7 cellular contexts compared by ENCODE assay signal in genomic region chr12:8687846-8688601, GRCh38. TPM values are rescaled to one million over a fixed set of nuclear protein-coding genes. Genes with fewer than 3 reads are reported as not detected.
DNase-seq lines count a peak whose midpoint lies in the region; ATAC-seq and TF ChIP-seq lines count a peak whose summit lies in the region.

No MANE protein-coding gene starts in this region.

- H3K9me3 ChIP-seq in left lung (no peaks in the 10 kb centered on the region), uterus (no peaks in the 10 kb centered on the region)

- DNase-seq in H7 (peak; percentile 69), NCI-H446 (lab: John Stamatoyannopoulos, UW) (peak; percentile 61 to 80), cardiac fibroblast (ENCODE audit: low read depth in 2 of 2) (peak; percentile 82 to 95), left lung (peak in 1 of 2 donors; percentile 61), uterus (peak; percentile 56 to 87), HT-29 (ENCODE audit: low spot score) (no peak)

- H3K4me3 ChIP-seq in H7 (ENCODE audit: insufficient read depth, low read depth, low read length) (no peak overlapping the region), cardiac fibroblast (replicated peaks in 1 of 2; ENCODE audit: low read depth in 2 of 2, low read length in 2 of 2) (no peak overlapping the region), left lung (no peak overlapping the region), uterus (no peak overlapping the region)

- TF ChIP-seq CTCF in cardiac fibroblast (IDR thresholded peaks at IDR 0.05; ENCODE audit: low read depth, low read length) (no peak), left lung (IDR thresholded peaks at IDR 0.05) (no peak), uterus (IDR thresholded peaks at IDR 0.05) (no peak)

- no peaks in the 10 kb centered on the region for H3K36me3 ChIP-seq in H7 (replicated peaks; ENCODE audit: control insufficient read depth, insufficient read depth, low read length)
- no peaks in the 10 kb centered on the region for H3K36me3 ChIP-seq in left lung
- H3K36me3 ChIP-seq in uterus, result no peaks in the 10 kb centered on the region

- peak; percentile 20 to 39 for TF ChIP-seq POLR2A in uterus (IDR thresholded peaks at IDR 0.05)

- no peaks in the 10 kb centered on the region for H3K27me3 ChIP-seq in H7 (ENCODE audit: control insufficient read depth, insufficient read depth, low read length)
- H3K27me3 ChIP-seq in left lung, result no peaks in the 10 kb centered on the region
- H3K27me3 ChIP-seq in uterus, result no peaks in the 10 kb centered on the region

- H3K27ac ChIP-seq in left lung, result peak overlapping the region; percentile 1 to 15
- peak overlapping the region; percentile 79 to 82 for H3K27ac ChIP-seq in uterus

- intact Hi-C loops in left lung (cut with DNase I) (no loop called here), uterus (cut with DNase I; ENCODE audit: low total_unique reads) (loop anchor here (10.0 kb wide), 1 partner anchor 207 kb away; no protein-coding TSS in a partner anchor)

- ATAC-seq in left lung (peak; percentile 90), HG02642 (IDR thresholded peaks at IDR 0.05; ENCODE audit: poor library complexity, unreplicated experiment) (no peak)

- H3K4me1 ChIP-seq in left lung (peaks cover 19 to 33% of the 10 kb centered on the region in 2 donors), uterus (no peaks in the 10 kb centered on the region)

RNA-seq across cellular contexts. Expression of gene RIMKLB, which starts 9.8 kb away (rescaled TPM):
- 42.4 and 80.3 TPM in 2 replicates for total RNA-seq in H7 (2014; rRNA removed; shearing (Covaris generic))
- total RNA-seq in left lung (10 to 100 TPM; 27.3 to 31.7 TPM), uterus (100 to 1,000 TPM in 2 of 4 donors, 10 to 100 TPM in 2; 25.6 to 155 (median 93.4) TPM)
- total RNA-seq in HT-29 (2014; rRNA removed; shearing (Covaris generic)), result not detected in 2 replicates

RNA-seq across cellular contexts. Expression of gene MFAP5, which starts 25.4 kb away (rescaled TPM):
- 0.42 TPM in 1 of 2 replicates, not detected in the other for total RNA-seq in H7 (2014; rRNA removed; shearing (Covaris generic))
- 10 to 100 TPM in 1 of 2 donors, 1 to 10 TPM in 1; 8.3 to 12.0 TPM for total RNA-seq in left lung
- 100 to 1,000 TPM in 3 of 4 donors, 10 to 100 TPM in 1; 36.8 to 259 (median 151) TPM for total RNA-seq in uterus
- total RNA-seq in HT-29 (2014; rRNA removed; shearing (Covaris generic)), result not detected in 2 replicates

Comparison
In these comparisons a context has a peak if more than half of its experiments do, and no peak if none do; other contexts are left out.
1. RNA of gene RIMKLB, which starts 9.8 kb away (total RNA-seq): 25.6 to 155 TPM in uterus, 42.4 to 80.3 TPM in H7 and 27.3 to 31.7 TPM in left lung; not detected in HT-29; every median in the first group is over 10 times any median in the second.